Comparison of ENCODE assay signal across 8 cellular contexts in the genomic region with DNA sequence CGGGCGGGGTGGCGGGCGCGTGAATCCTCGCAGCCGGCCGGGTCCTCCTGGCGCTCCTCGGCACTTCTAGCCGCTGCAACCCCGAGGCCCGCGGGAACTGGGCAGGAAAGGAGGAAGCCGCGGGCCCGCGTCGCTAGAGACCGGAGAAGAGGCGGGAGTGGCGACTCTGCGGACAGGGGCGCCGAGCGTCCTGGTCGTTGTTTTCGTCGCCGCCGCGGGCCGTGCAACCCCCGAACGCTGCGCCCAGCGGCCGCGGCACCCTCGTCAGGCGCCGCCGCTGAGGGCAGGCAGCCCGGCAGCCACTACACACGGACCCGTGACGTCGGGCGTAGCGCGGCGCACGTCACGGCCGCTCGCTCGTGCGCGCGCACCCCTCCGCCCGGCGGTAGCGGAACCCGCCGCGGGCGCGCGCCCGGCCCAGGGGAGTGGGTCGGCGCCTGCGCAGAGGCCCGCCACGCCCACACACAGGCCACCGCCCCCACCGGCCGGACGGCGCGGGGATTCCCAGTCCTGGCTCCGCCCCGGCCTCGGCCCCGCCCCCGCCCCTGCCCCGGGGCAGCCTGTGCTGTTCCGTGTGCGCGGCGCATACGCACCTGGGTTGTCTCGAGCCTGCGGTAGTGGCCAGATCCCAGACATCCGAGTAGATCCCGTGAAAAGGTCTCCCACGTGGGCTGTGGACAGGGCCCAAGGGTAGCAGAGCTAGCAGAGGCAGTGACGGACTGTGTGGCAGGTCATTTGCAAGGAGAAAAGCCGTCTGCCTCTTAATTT.
DNase-seq lines count a peak whose midpoint lies in the region; ATAC-seq and TF ChIP-seq lines count a peak whose summit lies in the region.

A gene with protein sequence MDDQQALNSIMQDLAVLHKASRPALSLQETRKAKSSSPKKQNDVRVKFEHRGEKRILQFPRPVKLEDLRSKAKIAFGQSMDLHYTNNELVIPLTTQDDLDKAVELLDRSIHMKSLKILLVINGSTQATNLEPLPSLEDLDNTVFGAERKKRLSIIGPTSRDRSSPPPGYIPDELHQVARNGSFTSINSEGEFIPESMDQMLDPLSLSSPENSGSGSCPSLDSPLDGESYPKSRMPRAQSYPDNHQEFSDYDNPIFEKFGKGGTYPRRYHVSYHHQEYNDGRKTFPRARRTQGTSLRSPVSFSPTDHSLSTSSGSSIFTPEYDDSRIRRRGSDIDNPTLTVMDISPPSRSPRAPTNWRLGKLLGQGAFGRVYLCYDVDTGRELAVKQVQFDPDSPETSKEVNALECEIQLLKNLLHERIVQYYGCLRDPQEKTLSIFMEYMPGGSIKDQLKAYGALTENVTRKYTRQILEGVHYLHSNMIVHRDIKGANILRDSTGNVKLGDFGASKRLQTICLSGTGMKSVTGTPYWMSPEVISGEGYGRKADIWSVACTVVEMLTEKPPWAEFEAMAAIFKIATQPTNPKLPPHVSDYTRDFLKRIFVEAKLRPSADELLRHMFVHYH (minus strand): TSS at position 321 of the 768 bp plus-strand sequence. CDS start 44,846 bp downstream, outside the sequence.

- peak within 1 kb of the TSS; percentile 88 for H3K4me3 ChIP-seq in choroid plexus epithelial cell (ENCODE audit: low read depth, low read length)

- ATAC-seq in HG03378 (IDR thresholded peaks at IDR 0.05; ENCODE audit: unreplicated experiment), result peak; percentile 46

- no peak for TF ChIP-seq CTCF in choroid plexus epithelial cell (conservative IDR thresholded peaks at IDR 0.05; ENCODE audit: low read depth, low read length)

- peak; percentile 87 for TF ChIP-seq POLR2A in GM19099 (IDR thresholded peaks at IDR 0.05; ENCODE audit: extremely low read depth, insufficient read length, low read depth)

- DNase-seq in AML-193 (lab: John Stamatoyannopoulos, UW), result peak; percentile 75 to 80
- peak; percentile 91 for DNase-seq in NCI-H510A treated with DMSO at 0.1 percent for 48 hours (lab: John Stamatoyannopoulos, UW)
- DNase-seq in activated CD4-positive, alpha-beta T cell treated with anti-CD3 and anti-CD28 coated beads for 4 hours, result peak; percentile 94 to 95
- DNase-seq in choroid plexus epithelial cell (ENCODE audit: low read depth), result peak; percentile 93
- peak; percentile 94 for DNase-seq in kidney tubule cell (ENCODE audit: low spot score)
- DNase-seq in stimulated activated CD4-positive, alpha-beta T cell treated with anti-CD3 and anti-CD28 coated beads, Interleukin-1b, Interleukin-23, amount 100 ng/mL, for 1 hour (ENCODE audit: low read depth in 2 of 2), result peak; percentile 96 to 97

Comparison
In these comparisons a context has a peak if more than half of its experiments do, and no peak if none do; other contexts are left out.
1. Peak in every context shown above with its lines: DNase-seq, ATAC-seq and H3K4me3 ChIP-seq.